Comparison of ENCODE assay signal across 8 cellular contexts in the genomic region with DNA sequence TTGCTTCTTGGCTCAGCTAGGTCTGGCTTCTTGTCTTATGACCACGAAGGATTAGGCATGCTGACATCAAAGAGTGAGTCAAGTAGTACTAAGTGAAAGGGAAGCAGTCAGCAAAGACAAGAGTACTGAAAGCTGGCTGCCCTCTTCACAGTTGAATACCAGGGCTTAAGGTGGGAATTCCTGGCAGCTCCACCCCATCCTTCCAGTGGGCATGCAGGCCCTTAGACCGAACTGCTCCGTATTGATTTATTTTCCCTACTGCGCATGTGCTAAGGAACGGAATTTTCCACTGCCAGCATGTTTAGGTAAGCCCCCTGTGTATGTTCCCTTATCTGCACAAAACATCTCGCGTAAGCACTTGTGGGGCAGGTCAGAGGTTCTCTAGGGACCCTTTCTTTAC.
DNase-seq lines count a peak whose midpoint lies in the region; ATAC-seq and TF ChIP-seq lines count a peak whose summit lies in the region.
"Had no signal": no experiment of that assay in that cellular context is flagged by ENCODE, and none has a peak within 500 bp of the region (broad histone marks: within the 10 kb centered on the region; RNA-seq: fewer than 3 reads in every experiment).

No MANE protein-coding gene starts in this region.

- ATAC-seq in HG02759 (IDR thresholded peaks at IDR 0.05; ENCODE audit: unreplicated experiment) = no peak
- ATAC-seq in HG03571 (IDR thresholded peaks at IDR 0.05; ENCODE audit: unreplicated experiment) = no peak

- H3K27ac Mint-ChIP-seq in glutamatergic neuron (ENCODE audit: unreplicated experiment) = no peak overlapping the region

- peak; percentile 20 for DNase-seq in HK-2 (ENCODE audit: unreplicated experiment)
- DNase-seq in T1000 (lab: John Stamatoyannopoulos, UW) = peak; percentile 15
- DNase-seq in glutamatergic neuron = peak; percentile 45
- DNase-seq in stromal cell of bone marrow (ENCODE audit: low read depth) = peak; percentile 16
- DNase-seq in caudate nucleus (lab: John Stamatoyannopoulos, UW) = no peak
- DNase-seq: MM.1S had no signal

- H3K4me3 Mint-ChIP-seq in glutamatergic neuron (ENCODE audit: unreplicated experiment) = no peak overlapping the region

- H3K36me3 Mint-ChIP-seq in glutamatergic neuron (ENCODE audit: unreplicated experiment) = peaks cover 9% of the 10 kb centered on the region

- H3K27me3 Mint-ChIP-seq in glutamatergic neuron (ENCODE audit: unreplicated experiment) = peaks cover 1% of the 10 kb centered on the region

- peaks cover 13% of the 10 kb centered on the region for H3K4me1 Mint-ChIP-seq in glutamatergic neuron (ENCODE audit: low read depth, unreplicated experiment)

- H3K9me3 Mint-ChIP-seq in glutamatergic neuron (ENCODE audit: unreplicated experiment) = peaks cover 6% of the 10 kb centered on the region

- no peak overlapping the region for H3K27ac ChIP-seq in caudate nucleus (ENCODE audit: low read depth, low read length)

- TF ChIP-seq CTCF in glutamatergic neuron (IDR thresholded peaks at IDR 0.05; ENCODE audit: partially characterized antibody, unreplicated experiment) = no peak

Comparison
In these comparisons a context has a peak if more than half of its experiments do, and no peak if none do; other contexts are left out.
1. DNase-seq: peak in HK-2 (single experiment), T1000 (single experiment), glutamatergic neuron (single experiment) and stromal cell of bone marrow (single experiment); none in caudate nucleus (0 of 61).